In genomic region chr9:76657265-76657664, GRCh38 we compare ENCODE assay signal across 26 cellular contexts.
A peak's percentile ranks its signal among the peaks of the same experiment; 100 is the strongest.
DNase-seq lines count a peak whose midpoint lies in the region; ATAC-seq, FAIRE-seq and TF ChIP-seq lines count a peak whose summit lies in the region.
"Had no signal": no experiment of that assay in that cellular context is flagged by ENCODE, and none has a peak within 500 bp of the region (broad histone marks: within the 10 kb centered on the region; RNA-seq: fewer than 3 reads in every experiment).

No MANE protein-coding gene starts in this region.

- no peak for TF ChIP-seq CTCF in OCI-LY7 (conservative IDR thresholded peaks at IDR 0.05; ENCODE audit: low read length)
- TF ChIP-seq CTCF in esophagus muscularis mucosa (IDR thresholded peaks at IDR 0.05): no peak
- no peak for TF ChIP-seq CTCF in parathyroid adenoma (IDR thresholded peaks at IDR 0.05)
- TF ChIP-seq CTCF in CD8-positive, alpha-beta T cell (IDR thresholded peaks at IDR 0.05): no peak

- H2AFZ ChIP-seq in OCI-LY7 (ENCODE audit: low read length) (peak overlapping the region; percentile 58; the same call in 1 of the 2 replicates), parathyroid adenoma (no peak overlapping the region)
- H2AFZ ChIP-seq: neural progenitor cell had no signal

- H3K27ac ChIP-seq in OCI-LY7 (ENCODE audit: low read depth, low read length, poor library complexity, severe bottlenecking) (no peak overlapping the region), esophagus muscularis mucosa (replicated peaks in 1 of 4) (peak overlapping the region in 3 of 4 donors; percentile 9 to 71 (median 64)), parathyroid adenoma (peak overlapping the region; percentile 84)
- H3K27ac ChIP-seq in CD8-positive, alpha-beta T cell (ENCODE audit: low read depth, low read length): no peak overlapping the region
- H3K27ac ChIP-seq: dorsolateral prefrontal cortex, left ventricle myocardium inferior, neural progenitor cell, prostate gland, testis, vagina had no signal

- no peak for ATAC-seq in HG03521 (IDR thresholded peaks at IDR 0.05; ENCODE audit: unreplicated experiment)
- ATAC-seq in CD8-positive, alpha-beta T cell: no peak
- ATAC-seq: HCT116; Panc1; stimulated activated effector memory CD8-positive, alpha-beta T cell treated with anti-CD3 and anti-CD28 coated beads, Interleukin-12 subunit alpha, Interleukin-12 subunit beta, amount 100 ng/mL, for 72 hours had no signal

- FAIRE-seq in H54 (lab: Jason Lieb, UNC): peak; percentile 72
- FAIRE-seq: endothelial cell of umbilical vein had no signal

- H3K4me3 Mint-ChIP-seq in CD8-positive, alpha-beta T cell: no peak overlapping the region
- H3K4me3 Mint-ChIP-seq: activated CD4-positive, alpha-beta memory T cell treated with anti-CD3 and anti-CD28 coated beads for 36 hours; neural progenitor cell; stimulated activated effector memory CD8-positive, alpha-beta T cell treated with anti-CD3 and anti-CD28 coated beads, Interleukin-12 subunit alpha, Interleukin-12 subunit beta, amount 100 ng/mL, for 72 hours had no signal

- no peaks in the 10 kb centered on the region for H3K9me3 ChIP-seq in OCI-LY7 (ENCODE audit: low read length)
- H3K9me3 ChIP-seq in esophagus muscularis mucosa: no peaks in the 10 kb centered on the region
- no peaks in the 10 kb centered on the region for H3K9me3 ChIP-seq in parathyroid adenoma (ENCODE audit: control insufficient read depth, low read length)
- no peaks in the 10 kb centered on the region for H3K9me3 ChIP-seq in CD8-positive, alpha-beta T cell (ENCODE audit: low read length)
- H3K9me3 ChIP-seq: left ventricle myocardium inferior, prostate gland, testis, vagina had no signal

- TF ChIP-seq EP300 in esophagus muscularis mucosa (IDR thresholded peaks at IDR 0.05): no peak

- no peak for TF ChIP-seq POLR2A in H54 (IDR thresholded peaks at IDR 0.05; ENCODE audit: low read depth, low read length)
- no peak for TF ChIP-seq POLR2A in esophagus muscularis mucosa (IDR thresholded peaks at IDR 0.05; ENCODE audit: low read depth)

- no peaks in the 10 kb centered on the region for H3K79me2 ChIP-seq in OCI-LY7 (ENCODE audit: insufficient read depth, low read depth, low read length)
- H3K79me2 ChIP-seq in parathyroid adenoma: no peaks in the 10 kb centered on the region

- H3K9me2 ChIP-seq in OCI-LY7 (ENCODE audit: insufficient read depth, low read length): no peaks in the 10 kb centered on the region

- H3K36me3 ChIP-seq in OCI-LY7 (ENCODE audit: insufficient read depth, low read length) (no peaks in the 10 kb centered on the region), esophagus muscularis mucosa (peaks cover 0 to 9% (median 1%) of the 10 kb centered on the region in 4 donors), parathyroid adenoma (ENCODE audit: control insufficient read depth, insufficient read depth, low read length) (no peaks in the 10 kb centered on the region)
- H3K36me3 ChIP-seq in CD8-positive, alpha-beta T cell (ENCODE audit: insufficient read depth, low read length): no peaks in the 10 kb centered on the region
- H3K36me3 ChIP-seq: left ventricle myocardium inferior, neural progenitor cell, prostate gland, vagina had no signal

- H3K27ac Mint-ChIP-seq in CD8-positive, alpha-beta T cell: no peak overlapping the region
- H3K27ac Mint-ChIP-seq: activated CD4-positive, alpha-beta memory T cell treated with anti-CD3 and anti-CD28 coated beads for 36 hours; stimulated activated effector memory CD8-positive, alpha-beta T cell treated with anti-CD3 and anti-CD28 coated beads, Interleukin-12 subunit alpha, Interleukin-12 subunit beta, amount 100 ng/mL, for 72 hours had no signal

- H3K9me3 Mint-ChIP-seq in CD8-positive, alpha-beta T cell: no peaks in the 10 kb centered on the region
- H3K9me3 Mint-ChIP-seq: activated CD4-positive, alpha-beta memory T cell treated with anti-CD3 and anti-CD28 coated beads for 36 hours; CD4-positive, alpha-beta memory T cell; neural progenitor cell; stimulated activated effector memory CD8-positive, alpha-beta T cell treated with anti-CD3 and anti-CD28 coated beads, Interleukin-12 subunit alpha, Interleukin-12 subunit beta, amount 100 ng/mL, for 72 hours had no signal

- CTCF ChIA-PET in OCI-LY7 (lab: Charles Lee; ENCODE audit: unreplicated experiment): no interaction called here
- CTCF ChIA-PET in CD8-positive, alpha-beta T cell (lab: Charles Lee): interaction anchor here (1.2 to 1.5 kb wide), 3 partner anchors 8 to 213 kb away, joined by 3 to 7 read pairs (median 4); no protein-coding TSS in a partner anchor

- no peaks in the 10 kb centered on the region for H4K20me1 ChIP-seq in OCI-LY7 (ENCODE audit: insufficient read depth, low read length)

- DNase-seq in H54 (ENCODE audit: insufficient read length, low spot score): no peak
- DNase-seq in OCI-LY7 (ENCODE audit: low spot score): no peak
- no peak for DNase-seq in esophagus muscularis mucosa (ENCODE audit: extremely low spot score)
- DNase-seq in cerebellar cortex (ENCODE audit: low spot score): no peak
- DNase-seq in CD8-positive, alpha-beta T cell: no peak
- DNase-seq: activated CD4-positive, alpha-beta memory T cell treated with anti-CD3 and anti-CD28 coated beads for 36 hours; amniotic stem cell; caudate nucleus; CD4-positive, alpha-beta memory T cell; DMS53; dorsolateral prefrontal cortex; left ventricle myocardium inferior; NCI-H1105 treated with DMSO at 0.1 percent for 48 hours; NCI-H2081; stimulated activated CD4-positive, alpha-beta T cell treated with anti-CD3 and anti-CD28 coated beads, Interleukin-1b, Interleukin-23, amount 100 ng/mL, for 48 hours; testis had no signal

- BruUV-seq in OCI-LY7 (replicated peaks; lab: Mats Ljungman, UMichigan): no TSS peak

- H3K36me3 Mint-ChIP-seq in CD8-positive, alpha-beta T cell: no peaks in the 10 kb centered on the region
- H3K36me3 Mint-ChIP-seq: activated CD4-positive, alpha-beta memory T cell treated with anti-CD3 and anti-CD28 coated beads for 36 hours; CD4-positive, alpha-beta memory T cell; stimulated activated effector memory CD8-positive, alpha-beta T cell treated with anti-CD3 and anti-CD28 coated beads, Interleukin-12 subunit alpha, Interleukin-12 subunit beta, amount 100 ng/mL, for 72 hours had no signal

- peaks cover 49% of the 10 kb centered on the region for H3K4me1 ChIP-seq in OCI-LY7 (ENCODE audit: insufficient read depth, low read length, poor library complexity, severe bottlenecking)
- peaks cover 14 to 69% (median 66%) of the 10 kb centered on the region in 4 donors for H3K4me1 ChIP-seq in esophagus muscularis mucosa
- H3K4me1 ChIP-seq in parathyroid adenoma: peaks cover 18% of the 10 kb centered on the region
- peaks cover 4% of the 10 kb centered on the region for H3K4me1 ChIP-seq in CD8-positive, alpha-beta T cell (ENCODE audit: insufficient read depth, low read length)
- H3K4me1 ChIP-seq: neural progenitor cell, prostate gland had no signal

- no peak overlapping the region for H3K9ac ChIP-seq in parathyroid adenoma
- H3K9ac ChIP-seq: neural progenitor cell had no signal

- H3K4me3 ChIP-seq in OCI-LY7 (ENCODE audit: low read depth, low read length, poor library complexity, severe bottlenecking): no peak overlapping the region
- no peak overlapping the region for H3K4me3 ChIP-seq in esophagus muscularis mucosa
- H3K4me3 ChIP-seq in parathyroid adenoma (ENCODE audit: low read depth, low read length): peak overlapping the region; percentile 17
- H3K4me3 ChIP-seq in CD8-positive, alpha-beta T cell (ENCODE audit: low read depth, low read length): no peak overlapping the region
- H3K4me3 ChIP-seq: dorsolateral prefrontal cortex, left ventricle myocardium inferior, neural progenitor cell, prostate gland, skin epidermis, testis, vagina had no signal

- peaks cover 23% of the 10 kb centered on the region for H3K4me1 Mint-ChIP-seq in CD8-positive, alpha-beta T cell (ENCODE audit: low read depth)

- intact Hi-C loops in OCI-LY7 (cut with micrococcal nuclease; ENCODE audit: unreplicated experiment): loop anchor here (5.0 kb wide), 2 partner anchors 80 to 95 kb away; no protein-coding TSS in a partner anchor
- intact Hi-C loops in esophagus muscularis mucosa (cut with DNase I): no loop called here
- intact Hi-C loops in CD8-positive, alpha-beta T cell (cut with DNase I, micrococcal nuclease): loop anchor here (5.0 to 10.0 kb wide), 3 partner anchors 82 to 265 kb away; partner anchors contain the start of gene RFK (in 1 of the 2)

- H3K4me2 ChIP-seq in OCI-LY7 (ENCODE audit: low read length): peak overlapping the region; percentile 50
- H3K4me2 ChIP-seq in parathyroid adenoma (ENCODE audit: low read length): peak overlapping the region; percentile 52
- H3K4me2 ChIP-seq: neural progenitor cell had no signal

- H3K27me3 Mint-ChIP-seq in CD8-positive, alpha-beta T cell (ENCODE audit: low read depth): no peaks in the 10 kb centered on the region
- H3K27me3 Mint-ChIP-seq: activated CD4-positive, alpha-beta memory T cell treated with anti-CD3 and anti-CD28 coated beads for 36 hours had no signal

- H3K27me3 ChIP-seq in esophagus muscularis mucosa (no peaks in the 10 kb centered on the region), parathyroid adenoma (ENCODE audit: control insufficient read depth, insufficient read depth, low read length) (no peaks in the 10 kb centered on the region)
- H3K27me3 ChIP-seq in CD8-positive, alpha-beta T cell (ENCODE audit: insufficient read depth, low read length): no peaks in the 10 kb centered on the region
- H3K27me3 ChIP-seq: dorsolateral prefrontal cortex, neural progenitor cell, testis, vagina had no signal

- POLR2A ChIA-PET in OCI-LY7 (lab: Charles Lee): interaction anchor here (0.5 to 2.6 kb wide), 11 partner anchors 13 to 292 kb away, joined by 3 to 12 read pairs (median 3); no protein-coding TSS in a partner anchor
- POLR2A ChIA-PET in CD8-positive, alpha-beta T cell (lab: Charles Lee): no interaction called here

Comparison
In these comparisons a context has a peak if more than half of its experiments do, and no peak if none do; other contexts are left out.
1. H3K27ac ChIP-seq: peak in esophagus muscularis mucosa (3 of 4) and parathyroid adenoma (single experiment); none in OCI-LY7 (single experiment) and CD8-positive, alpha-beta T cell (single experiment).